Comparison of ENCODE assay signal across 1 cellular context in the genomic region with DNA sequence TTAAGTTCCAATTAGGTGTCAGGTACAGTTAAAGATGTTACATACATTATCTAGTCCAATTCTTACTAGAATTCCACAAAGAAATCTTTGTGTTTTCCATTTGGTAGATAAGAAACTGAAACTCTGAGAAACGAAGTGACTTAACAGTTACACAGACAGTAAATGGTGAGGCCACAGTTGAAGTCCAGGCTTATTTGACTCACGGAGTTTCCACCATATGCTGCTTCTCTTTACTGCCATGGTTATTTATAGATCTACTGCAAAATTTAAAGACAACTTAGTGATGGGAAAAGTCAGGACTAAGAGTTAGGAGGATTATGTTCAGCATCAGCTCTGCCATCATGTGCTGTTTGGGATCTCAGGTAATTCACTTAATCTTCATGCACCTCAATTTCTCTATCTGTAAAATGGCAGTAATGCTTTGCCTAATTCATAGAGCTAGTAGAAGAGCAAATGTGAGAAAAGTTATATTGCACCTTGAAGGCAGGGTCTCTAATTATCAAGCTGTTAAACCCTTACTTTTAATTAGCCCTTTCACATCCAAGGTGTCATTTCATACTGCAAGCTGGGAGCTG.
TF ChIP-seq lines count a peak whose summit lies in the region.

No MANE protein-coding gene starts in this region.

TF ChIP-seq in GM12878, 131 proteins besides CTCF, POLR2A, EP300 and RAD21 (continued from another document):
- TF ChIP-seq, protein P1, sequence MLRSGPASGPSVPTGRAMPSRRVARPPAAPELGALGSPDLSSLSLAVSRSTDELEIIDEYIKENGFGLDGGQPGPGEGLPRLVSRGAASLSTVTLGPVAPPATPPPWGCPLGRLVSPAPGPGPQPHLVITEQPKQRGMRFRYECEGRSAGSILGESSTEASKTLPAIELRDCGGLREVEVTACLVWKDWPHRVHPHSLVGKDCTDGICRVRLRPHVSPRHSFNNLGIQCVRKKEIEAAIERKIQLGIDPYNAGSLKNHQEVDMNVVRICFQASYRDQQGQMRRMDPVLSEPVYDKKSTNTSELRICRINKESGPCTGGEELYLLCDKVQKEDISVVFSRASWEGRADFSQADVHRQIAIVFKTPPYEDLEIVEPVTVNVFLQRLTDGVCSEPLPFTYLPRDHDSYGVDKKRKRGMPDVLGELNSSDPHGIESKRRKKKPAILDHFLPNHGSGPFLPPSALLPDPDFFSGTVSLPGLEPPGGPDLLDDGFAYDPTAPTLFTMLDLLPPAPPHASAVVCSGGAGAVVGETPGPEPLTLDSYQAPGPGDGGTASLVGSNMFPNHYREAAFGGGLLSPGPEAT (IDR thresholded peaks at IDR 0.05; ENCODE audit: low read depth): peak; percentile 35; the same call in 1 of the 2 replicates
- TF ChIP-seq MEF2A (IDR thresholded peaks at IDR 0.05; ENCODE audit: insufficient read depth, low read depth, low read length) (peak; percentile 68; the same call in 1 of the 2 replicates), CREM (IDR thresholded peaks at IDR 0.05; ENCODE audit: low read depth) (0 out of 2 replicates have a peak, but pooled peaks have one; percentile 56), RUNX3 (IDR thresholded peaks at IDR 0.05; ENCODE audit: low read length) (peak; percentile 46; the same call in 1 of the 2 replicates), YY1 (IDR thresholded peaks at IDR 0.05; ENCODE audit: low read depth, low read length) (no peak), ATF7 (IDR thresholded peaks at IDR 0.05; ENCODE audit: low read depth) (peak; percentile 30; the same call in 1 of the 2 replicates), SPI1 (IDR thresholded peaks at IDR 0.05; ENCODE audit: borderline replicate concordance, insufficient read depth, low read depth, low read length) (no peak), PAX5 (IDR thresholded peaks at IDR 0.05; ENCODE audit: borderline replicate concordance, low read depth, low read length) (no peak), JUNB (IDR thresholded peaks at IDR 0.05) (peak; percentile 69), DPF2 (IDR thresholded peaks at IDR 0.05) (0 out of 2 replicates have a peak, but pooled peaks have one; percentile 7), BACH1 (IDR thresholded peaks at IDR 0.05; ENCODE audit: borderline replicate concordance) (no peak), CBX3 (IDR thresholded peaks at IDR 0.05; ENCODE audit: borderline replicate concordance, low read depth) (no peak), ZNF217 (IDR thresholded peaks at IDR 0.05) (peak; percentile 62; the same call in 1 of the 2 replicates), IKZF1 (conservative IDR thresholded peaks at IDR 0.05) (peak; percentile 35; the same call in 1 of the 2 replicates), EED (IDR thresholded peaks at IDR 0.05; ENCODE audit: low read depth) (peak; percentile 67; the same call in 1 of the 2 replicates), ETV6 (conservative IDR thresholded peaks at IDR 0.05 in 1 of 2, IDR thresholded peaks at IDR 0.05 in 1 of 2; ENCODE audit: borderline replicate concordance in 1 of 2, low read depth in 1 of 2) (no peak; a peak in 1 of 4 replicates), FOXM1 (IDR thresholded peaks at IDR 0.05; ENCODE audit: low read depth, low read length) (peak; percentile 70; the same call in 1 of the 2 replicates)
- TF ChIP-seq, protein P2, sequence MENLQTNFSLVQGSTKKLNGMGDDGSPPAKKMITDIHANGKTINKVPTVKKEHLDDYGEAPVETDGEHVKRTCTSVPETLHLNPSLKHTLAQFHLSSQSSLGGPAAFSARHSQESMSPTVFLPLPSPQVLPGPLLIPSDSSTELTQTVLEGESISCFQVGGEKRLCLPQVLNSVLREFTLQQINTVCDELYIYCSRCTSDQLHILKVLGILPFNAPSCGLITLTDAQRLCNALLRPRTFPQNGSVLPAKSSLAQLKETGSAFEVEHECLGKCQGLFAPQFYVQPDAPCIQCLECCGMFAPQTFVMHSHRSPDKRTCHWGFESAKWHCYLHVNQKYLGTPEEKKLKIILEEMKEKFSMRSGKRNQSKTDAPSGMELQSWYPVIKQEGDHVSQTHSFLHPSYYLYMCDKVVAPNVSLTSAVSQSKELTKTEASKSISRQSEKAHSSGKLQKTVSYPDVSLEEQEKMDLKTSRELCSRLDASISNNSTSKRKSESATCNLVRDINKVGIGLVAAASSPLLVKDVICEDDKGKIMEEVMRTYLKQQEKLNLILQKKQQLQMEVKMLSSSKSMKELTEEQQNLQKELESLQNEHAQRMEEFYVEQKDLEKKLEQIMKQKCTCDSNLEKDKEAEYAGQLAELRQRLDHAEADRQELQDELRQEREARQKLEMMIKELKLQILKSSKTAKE (IDR thresholded peaks at IDR 0.05; ENCODE audit: low read depth, poor library complexity, severe bottlenecking): no peak
- TF ChIP-seq, protein P3, sequence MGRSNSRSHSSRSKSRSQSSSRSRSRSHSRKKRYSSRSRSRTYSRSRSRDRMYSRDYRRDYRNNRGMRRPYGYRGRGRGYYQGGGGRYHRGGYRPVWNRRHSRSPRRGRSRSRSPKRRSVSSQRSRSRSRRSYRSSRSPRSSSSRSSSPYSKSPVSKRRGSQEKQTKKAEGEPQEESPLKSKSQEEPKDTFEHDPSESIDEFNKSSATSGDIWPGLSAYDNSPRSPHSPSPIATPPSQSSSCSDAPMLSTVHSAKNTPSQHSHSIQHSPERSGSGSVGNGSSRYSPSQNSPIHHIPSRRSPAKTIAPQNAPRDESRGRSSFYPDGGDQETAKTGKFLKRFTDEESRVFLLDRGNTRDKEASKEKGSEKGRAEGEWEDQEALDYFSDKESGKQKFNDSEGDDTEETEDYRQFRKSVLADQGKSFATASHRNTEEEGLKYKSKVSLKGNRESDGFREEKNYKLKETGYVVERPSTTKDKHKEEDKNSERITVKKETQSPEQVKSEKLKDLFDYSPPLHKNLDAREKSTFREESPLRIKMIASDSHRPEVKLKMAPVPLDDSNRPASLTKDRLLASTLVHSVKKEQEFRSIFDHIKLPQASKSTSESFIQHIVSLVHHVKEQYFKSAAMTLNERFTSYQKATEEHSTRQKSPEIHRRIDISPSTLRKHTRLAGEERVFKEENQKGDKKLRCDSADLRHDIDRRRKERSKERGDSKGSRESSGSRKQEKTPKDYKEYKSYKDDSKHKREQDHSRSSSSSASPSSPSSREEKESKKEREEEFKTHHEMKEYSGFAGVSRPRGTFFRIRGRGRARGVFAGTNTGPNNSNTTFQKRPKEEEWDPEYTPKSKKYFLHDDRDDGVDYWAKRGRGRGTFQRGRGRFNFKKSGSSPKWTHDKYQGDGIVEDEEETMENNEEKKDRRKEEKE (IDR thresholded peaks at IDR 0.05): no peak
- TF ChIP-seq, protein P4, sequence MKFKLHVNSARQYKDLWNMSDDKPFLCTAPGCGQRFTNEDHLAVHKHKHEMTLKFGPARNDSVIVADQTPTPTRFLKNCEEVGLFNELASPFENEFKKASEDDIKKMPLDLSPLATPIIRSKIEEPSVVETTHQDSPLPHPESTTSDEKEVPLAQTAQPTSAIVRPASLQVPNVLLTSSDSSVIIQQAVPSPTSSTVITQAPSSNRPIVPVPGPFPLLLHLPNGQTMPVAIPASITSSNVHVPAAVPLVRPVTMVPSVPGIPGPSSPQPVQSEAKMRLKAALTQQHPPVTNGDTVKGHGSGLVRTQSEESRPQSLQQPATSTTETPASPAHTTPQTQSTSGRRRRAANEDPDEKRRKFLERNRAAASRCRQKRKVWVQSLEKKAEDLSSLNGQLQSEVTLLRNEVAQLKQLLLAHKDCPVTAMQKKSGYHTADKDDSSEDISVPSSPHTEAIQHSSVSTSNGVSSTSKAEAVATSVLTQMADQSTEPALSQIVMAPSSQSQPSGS (IDR thresholded peaks at IDR 0.05; ENCODE audit: low read length): 0 out of 2 replicates have a peak, but pooled peaks have one; percentile 29
- TF ChIP-seq, protein P5, sequence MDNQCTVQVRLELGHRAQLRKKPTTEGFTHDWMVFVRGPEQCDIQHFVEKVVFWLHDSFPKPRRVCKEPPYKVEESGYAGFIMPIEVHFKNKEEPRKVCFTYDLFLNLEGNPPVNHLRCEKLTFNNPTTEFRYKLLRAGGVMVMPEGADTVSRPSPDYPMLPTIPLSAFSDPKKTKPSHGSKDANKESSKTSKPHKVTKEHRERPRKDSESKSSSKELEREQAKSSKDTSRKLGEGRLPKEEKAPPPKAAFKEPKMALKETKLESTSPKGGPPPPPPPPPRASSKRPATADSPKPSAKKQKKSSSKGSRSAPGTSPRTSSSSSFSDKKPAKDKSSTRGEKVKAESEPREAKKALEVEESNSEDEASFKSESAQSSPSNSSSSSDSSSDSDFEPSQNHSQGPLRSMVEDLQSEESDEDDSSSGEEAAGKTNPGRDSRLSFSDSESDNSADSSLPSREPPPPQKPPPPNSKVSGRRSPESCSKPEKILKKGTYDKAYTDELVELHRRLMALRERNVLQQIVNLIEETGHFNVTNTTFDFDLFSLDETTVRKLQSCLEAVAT (IDR thresholded peaks at IDR 0.05): no peak
